In the genomic region with DNA sequence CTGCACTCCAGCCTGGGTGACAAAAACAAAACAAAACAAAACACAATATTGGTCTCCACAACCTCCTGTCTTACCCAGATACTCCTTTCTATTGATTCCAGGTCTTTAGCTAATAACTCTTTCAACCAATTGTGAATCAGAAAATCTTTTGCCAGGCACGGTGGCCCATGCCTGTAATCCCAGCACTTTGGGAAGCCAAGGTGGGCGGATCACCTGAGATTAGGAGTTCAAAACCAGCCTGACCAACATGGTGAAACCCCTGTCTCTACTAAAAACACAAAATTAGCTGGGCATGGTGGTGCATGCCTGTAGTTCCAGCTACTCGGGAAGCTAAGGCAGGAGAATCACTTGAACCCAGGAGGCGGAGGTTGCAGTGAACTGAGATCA, we compare ENCODE assay signal across 8 cellular contexts.
A peak's percentile ranks its signal among the peaks of the same experiment; 100 is the strongest.
DNase-seq lines count a peak whose midpoint lies in the region; ATAC-seq and TF ChIP-seq lines count a peak whose summit lies in the region.
"Not testable (repeated sequence)": the region's sequence is repeated elsewhere in the genome, so short reads cannot be mapped to it uniquely, and the experiment has no call there.

No MANE protein-coding gene starts in this region.

- H3K27me3 ChIP-seq in Caco-2 (replicated peaks; ENCODE audit: control insufficient read depth, insufficient read depth, low read length); right atrium auricular region: not testable (repeated sequence)

- H3K27ac Mint-ChIP-seq in Caco-2 (ENCODE audit: unreplicated experiment) (peak overlapping the region; percentile 67), type B pancreatic cell (peak overlapping the region; percentile 96)
- peak overlapping the region; percentile 68 for H3K27ac Mint-ChIP-seq in T-helper 2 cell treated with Interferon-gamma antibody and Interleukin-4, amounts not matched to agents 5 μg/mL and 100 μg/mL, for 36 hours
- H3K27ac Mint-ChIP-seq in activated T-helper 17 cell treated with anti-CD3 and anti-CD28 coated beads, Interleukin-2, amount 50 U/mL, for 72 hours, result peak overlapping the region; percentile 95
- peak overlapping the region; percentile 51 for H3K27ac Mint-ChIP-seq in central memory CD8-positive, alpha-beta T cell (ENCODE audit: low read depth)
- H3K27ac Mint-ChIP-seq in natural killer cell treated with Interleukin-12 subunit alpha and Interleukin-12 subunit beta and Interleukin-15 and Interleukin-18, amount 100 ng/mL, for 72 hours, result peak overlapping the region; percentile 94 to 96

- DNase-seq in Caco-2, result peak; percentile 0 to 3
- not testable (repeated sequence) for DNase-seq in T-helper 2 cell treated with Interferon-gamma antibody and Interleukin-4, amounts not matched to agents 5 μg/mL and 100 μg/mL, for 36 hours (ENCODE audit: low spot score); right atrium auricular region (ENCODE audit: low spot score); natural killer cell treated with Interleukin-12 subunit alpha and Interleukin-12 subunit beta and Interleukin-15 and Interleukin-18, amount 100 ng/mL, for 72 hours (ENCODE audit: low spot score); type B pancreatic cell (ENCODE audit: extremely low spot score, unreplicated experiment)
- DNase-seq in central memory CD8-positive, alpha-beta T cell (ENCODE audit: low spot score in 2 of 2), result peak; percentile 5 to 13

- POLR2A ChIA-PET in Caco-2 (lab: Charles Lee), result not testable (repeated sequence)

- H3K27me3 Mint-ChIP-seq in Caco-2 (ENCODE audit: insufficient read depth, unreplicated experiment); T-helper 2 cell treated with Interferon-gamma antibody and Interleukin-4, amounts not matched to agents 5 μg/mL and 100 μg/mL, for 36 hours (ENCODE audit: low read depth); activated T-helper 17 cell treated with anti-CD3 and anti-CD28 coated beads, Interleukin-2, amount 50 U/mL, for 72 hours; central memory CD8-positive, alpha-beta T cell; natural killer cell treated with Interleukin-12 subunit alpha and Interleukin-12 subunit beta and Interleukin-15 and Interleukin-18, amount 100 ng/mL, for 72 hours; type B pancreatic cell: not testable (repeated sequence)

- H3K4me1 Mint-ChIP-seq in Caco-2 (ENCODE audit: low read depth, unreplicated experiment) (peaks cover 23% of the 10 kb centered on the region), type B pancreatic cell (ENCODE audit: unreplicated experiment) (peaks cover 61% of the 10 kb centered on the region)
- peaks cover 55% of the 10 kb centered on the region for H3K4me1 Mint-ChIP-seq in T-helper 2 cell treated with Interferon-gamma antibody and Interleukin-4, amounts not matched to agents 5 μg/mL and 100 μg/mL, for 36 hours (ENCODE audit: low read depth)
- peaks cover 72% of the 10 kb centered on the region for H3K4me1 Mint-ChIP-seq in activated T-helper 17 cell treated with anti-CD3 and anti-CD28 coated beads, Interleukin-2, amount 50 U/mL, for 72 hours
- peaks cover 86% of the 10 kb centered on the region for H3K4me1 Mint-ChIP-seq in central memory CD8-positive, alpha-beta T cell
- H3K4me1 Mint-ChIP-seq in natural killer cell treated with Interleukin-12 subunit alpha and Interleukin-12 subunit beta and Interleukin-15 and Interleukin-18, amount 100 ng/mL, for 72 hours (ENCODE audit: low read depth in 2 of 2), result peaks cover 56 to 64% of the 10 kb centered on the region in 2 donors

- H3K9me3 ChIP-seq in Caco-2, right atrium auricular region: not testable (repeated sequence)

- H3K4me1 ChIP-seq in Caco-2 (peaks cover 14% of the 10 kb centered on the region; the same call in 1 of the 2 replicates), right atrium auricular region (peaks cover 0 to 88% of the 10 kb centered on the region in 2 donors)

- H3K9me3 Mint-ChIP-seq in Caco-2 (ENCODE audit: unreplicated experiment); T-helper 2 cell treated with Interferon-gamma antibody and Interleukin-4, amounts not matched to agents 5 μg/mL and 100 μg/mL, for 36 hours; activated T-helper 17 cell treated with anti-CD3 and anti-CD28 coated beads, Interleukin-2, amount 50 U/mL, for 72 hours; central memory CD8-positive, alpha-beta T cell; natural killer cell treated with Interleukin-12 subunit alpha and Interleukin-12 subunit beta and Interleukin-15 and Interleukin-18, amount 100 ng/mL, for 72 hours; type B pancreatic cell: not testable (repeated sequence)

- not testable (repeated sequence) for H3K36me3 ChIP-seq in Caco-2 (ENCODE audit: control insufficient read depth, insufficient read depth, low read length); right atrium auricular region

- H3K27ac ChIP-seq in right atrium auricular region, result peak overlapping the region; percentile 83 to 88
- peak overlapping the region in 11 of 21 experiments; percentile 8 to 80 (median 70) for H3K27ac ChIP-seq in skin epidermis

- not testable (repeated sequence) for H3K4me3 ChIP-seq in Caco-2 (ENCODE audit: low read depth, low read length); right atrium auricular region; skin epidermis

- H3K4me3 Mint-ChIP-seq in Caco-2 (ENCODE audit: unreplicated experiment); T-helper 2 cell treated with Interferon-gamma antibody and Interleukin-4, amounts not matched to agents 5 μg/mL and 100 μg/mL, for 36 hours; central memory CD8-positive, alpha-beta T cell; natural killer cell treated with Interleukin-12 subunit alpha and Interleukin-12 subunit beta and Interleukin-15 and Interleukin-18, amount 100 ng/mL, for 72 hours; type B pancreatic cell: not testable (repeated sequence)
- H3K4me3 Mint-ChIP-seq in activated T-helper 17 cell treated with anti-CD3 and anti-CD28 coated beads, Interleukin-2, amount 50 U/mL, for 72 hours, result peak overlapping the region; percentile 51

- not testable (repeated sequence) for BruUV-seq in Caco-2 (replicated peaks; lab: Mats Ljungman, UMichigan)

- CTCF ChIA-PET in Caco-2 (lab: Charles Lee), result not testable (repeated sequence)

- TF ChIP-seq CTCF in Caco-2 (IDR thresholded peaks at IDR 0.05; ENCODE audit: insufficient read depth in 1 of 2, low read depth in 1 of 2, low read length in 1 of 2, severe bottlenecking in 1 of 2, unreplicated experiment in 1 of 2); right atrium auricular region (IDR thresholded peaks at IDR 0.05); type B pancreatic cell (conservative IDR thresholded peaks at IDR 0.05): not testable (repeated sequence)

- intact Hi-C loops in Caco-2 (cut with micrococcal nuclease; ENCODE audit: unreplicated experiment), result not testable (repeated sequence)

- not testable (repeated sequence) for ATAC-seq in activated T-helper 17 cell treated with anti-CD3 and anti-CD28 coated beads, Interleukin-2, amount 50 U/mL, for 72 hours (replicated peaks); central memory CD8-positive, alpha-beta T cell (replicated peaks; ENCODE audit: extremely low read depth, poor library complexity, severe bottlenecking); natural killer cell treated with Interleukin-12 subunit alpha and Interleukin-12 subunit beta and Interleukin-15 and Interleukin-18, amount 100 ng/mL, for 72 hours

- peaks cover 99% of the 10 kb centered on the region for H3K36me3 Mint-ChIP-seq in Caco-2 (ENCODE audit: insufficient read depth, unreplicated experiment)
- H3K36me3 Mint-ChIP-seq in T-helper 2 cell treated with Interferon-gamma antibody and Interleukin-4, amounts not matched to agents 5 μg/mL and 100 μg/mL, for 36 hours (ENCODE audit: low read depth), result peaks cover 53% of the 10 kb centered on the region
- peaks cover 95% of the 10 kb centered on the region for H3K36me3 Mint-ChIP-seq in activated T-helper 17 cell treated with anti-CD3 and anti-CD28 coated beads, Interleukin-2, amount 50 U/mL, for 72 hours (ENCODE audit: low read depth)
- peaks cover 38% of the 10 kb centered on the region for H3K36me3 Mint-ChIP-seq in central memory CD8-positive, alpha-beta T cell (ENCODE audit: insufficient read depth)
- H3K36me3 Mint-ChIP-seq in natural killer cell treated with Interleukin-12 subunit alpha and Interleukin-12 subunit beta and Interleukin-15 and Interleukin-18, amount 100 ng/mL, for 72 hours, result not testable (repeated sequence)
- peaks cover 12% of the 10 kb centered on the region for H3K36me3 Mint-ChIP-seq in type B pancreatic cell
